Comparison of ENCODE assay signal across 14 cellular contexts in the genomic region with DNA sequence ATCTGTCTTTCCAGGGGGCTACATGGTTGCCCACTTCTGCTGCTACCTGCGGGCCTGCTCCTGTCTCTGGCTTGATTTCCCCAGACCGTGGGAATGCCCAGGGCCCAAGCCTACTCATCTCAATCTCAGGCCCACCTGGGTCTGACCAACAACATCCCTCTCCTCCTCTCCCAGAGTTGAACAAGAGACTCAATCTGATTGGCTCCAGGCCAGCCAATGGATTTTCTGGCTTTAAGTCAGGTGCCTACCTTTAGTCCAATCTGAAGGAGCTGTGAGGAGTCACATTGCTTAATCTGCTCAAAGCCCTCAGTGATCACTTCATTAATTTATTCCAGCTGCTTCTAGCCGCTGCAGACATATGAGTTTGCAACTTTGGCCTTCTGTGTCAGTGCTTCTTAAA.
"Had no signal": no experiment of that assay in that cellular context is flagged by ENCODE, and none has a peak within 500 bp of the region (broad histone marks: within the 10 kb centered on the region; RNA-seq: fewer than 3 reads in every experiment).

No MANE protein-coding gene starts in this region.

- FAIRE-seq: urothelium cell line had no signal

- H3K36me3 ChIP-seq: gastrocnemius medialis, left lung, tibial artery had no signal

- H3K27ac ChIP-seq: gastrocnemius medialis, left lung, tibial artery had no signal

- ATAC-seq: gastrocnemius medialis, left lung had no signal

- H3K9me3 ChIP-seq: gastrocnemius medialis, left lung, tibial artery had no signal

- H3K4me3 ChIP-seq: gastrocnemius medialis, left lung, tibial artery had no signal

- DNase-seq: activated CD4-positive, alpha-beta T cell treated with anti-CD3 and anti-CD28 coated beads, Interleukin-2, amount 50 U/mL, for 1 hour; activated CD4-positive, CD25-positive, alpha-beta regulatory T cell treated with anti-CD3 and anti-CD28 coated beads, Interleukin-2, amount 50 U/mL, for 72 hours; endodermal cell; gastrocnemius medialis; left lung; nephron progenitor cell; occipital lobe; retina; stimulated activated CD8-positive, alpha-beta memory T cell treated with anti-CD3 and anti-CD28 coated beads, Interleukin-4, amount 100 ng/mL, for 48 hours; stimulated activated naive CD4-positive, alpha-beta T cell; T-helper 1 cell; T-helper 9 cell; tibial artery had no signal

- H3K4me1 ChIP-seq: gastrocnemius medialis, left lung, tibial artery had no signal
